Comparison of ENCODE assay signal across 17 cellular contexts in genomic region chr14:52342849-52343606, GRCh38. TPM values are rescaled to one million over a fixed set of nuclear protein-coding genes. Genes with fewer than 3 reads are reported as not detected.
A peak's percentile ranks its signal among the peaks of the same experiment; 100 is the strongest.
DNase-seq lines count a peak whose midpoint lies in the region; ATAC-seq and TF ChIP-seq lines count a peak whose summit lies in the region.
"Had no signal": no experiment of that assay in that cellular context is flagged by ENCODE, and none has a peak within 500 bp of the region (broad histone marks: within the 10 kb centered on the region; RNA-seq: fewer than 3 reads in every experiment).

No MANE protein-coding gene starts in this region.

- peaks cover 6 to 13% of the 10 kb centered on the region in 2 donors for H3K4me1 Mint-ChIP-seq in effector memory CD8-positive, alpha-beta T cell (ENCODE audit: low read depth in 2 of 2)

- peaks cover 0 to 10% (median 2%) of the 10 kb centered on the region in 3 donors for H3K4me1 ChIP-seq in gastroesophageal sphincter

- TF ChIP-seq POLR2A in gastroesophageal sphincter (IDR thresholded peaks at IDR 0.05), result no peak

- ATAC-seq in HG02642 (IDR thresholded peaks at IDR 0.05; ENCODE audit: poor library complexity, unreplicated experiment) (no peak), GM21723 (IDR thresholded peaks at IDR 0.05; ENCODE audit: unreplicated experiment) (no peak), gastroesophageal sphincter (no peak)
- no peak for ATAC-seq in effector memory CD8-positive, alpha-beta T cell (replicated peaks)
- ATAC-seq: activated CD4-positive, alpha-beta T cell treated with anti-CD3 and anti-CD28 coated beads for 36 hours; Panc1 had no signal

- H3K27me3 ChIP-seq in gastroesophageal sphincter, result no peaks in the 10 kb centered on the region
- H3K27me3 ChIP-seq: ovary had no signal

- in situ Hi-C loops in ACHN (cut with HindIII; ENCODE audit: low pct_ligation_motif_present, low pct_unique_long_range_greater_than_20kb, low sequenced_read_pairs), result no loop called here

- H3K27ac Mint-ChIP-seq in effector memory CD8-positive, alpha-beta T cell, result no peak overlapping the region
- H3K27ac Mint-ChIP-seq: activated CD4-positive, alpha-beta T cell treated with anti-CD3 and anti-CD28 coated beads for 36 hours; activated naive CD8-positive, alpha-beta T cell treated with anti-CD3 and anti-CD28 coated beads, Interleukin-2, amount 10 ng/mL, durations not matched to agents 7 days and 5 days had no signal

- no peaks in the 10 kb centered on the region for H3K27me3 Mint-ChIP-seq in effector memory CD8-positive, alpha-beta T cell
- H3K27me3 Mint-ChIP-seq: activated naive CD8-positive, alpha-beta T cell treated with anti-CD3 and anti-CD28 coated beads, Interleukin-2, amount 10 ng/mL, durations not matched to agents 7 days and 5 days had no signal

- H3K9me3 ChIP-seq in gastroesophageal sphincter, result no peaks in the 10 kb centered on the region
- H3K9me3 ChIP-seq: ovary had no signal

- DNase-seq in ACHN, result peak; percentile 12
- peak; percentile 88 for DNase-seq in HT1080 (ENCODE audit: low read depth)
- peak; percentile 67 for DNase-seq in amniotic epithelial cell (ENCODE audit: low read depth)
- DNase-seq in kidney glomerular epithelial cell (lab: John Stamatoyannopoulos, UW), result peak; percentile 50
- DNase-seq in effector memory CD8-positive, alpha-beta T cell, result no peak
- DNase-seq: activated CD4-positive, alpha-beta T cell treated with anti-CD3 and anti-CD28 coated beads for 36 hours; activated naive CD8-positive, alpha-beta T cell treated with anti-CD3 and anti-CD28 coated beads, Interleukin-2, amount 10 ng/mL, durations not matched to agents 7 days and 5 days; erythroblast; NCI-H1436; NCI-H510A; ovary; stimulated activated CD4-positive, alpha-beta T cell treated with anti-CD3 and anti-CD28 coated beads, Interleukin-15, amount 100 ng/mL, for 24 hours had no signal

- H3K4me3 Mint-ChIP-seq in effector memory CD8-positive, alpha-beta T cell, result no peak overlapping the region
- H3K4me3 Mint-ChIP-seq: activated CD4-positive, alpha-beta T cell treated with anti-CD3 and anti-CD28 coated beads for 36 hours; activated naive CD8-positive, alpha-beta T cell treated with anti-CD3 and anti-CD28 coated beads, Interleukin-2, amount 10 ng/mL, durations not matched to agents 7 days and 5 days had no signal

- no peaks in the 10 kb centered on the region for H3K9me3 Mint-ChIP-seq in effector memory CD8-positive, alpha-beta T cell

- H3K36me3 Mint-ChIP-seq in effector memory CD8-positive, alpha-beta T cell (ENCODE audit: insufficient read depth), result no peaks in the 10 kb centered on the region

- H3K4me3 ChIP-seq in gastroesophageal sphincter, result no peak overlapping the region
- H3K4me3 ChIP-seq: lung, ovary had no signal

- H3K36me3 ChIP-seq in gastroesophageal sphincter, result no peaks in the 10 kb centered on the region
- H3K36me3 ChIP-seq: ovary had no signal

- no peak for TF ChIP-seq EP300 in gastroesophageal sphincter (IDR thresholded peaks at IDR 0.05)

- no peak for TF ChIP-seq CTCF in gastroesophageal sphincter (IDR thresholded peaks at IDR 0.05)

- WGBS in gastroesophageal sphincter (ENCODE audit: low coverage in 1 of 2), 2 donors, result no CpG with 5 or more reads among the region's 1 CpG

- H3K27ac ChIP-seq in gastroesophageal sphincter, result no peak overlapping the region
- H3K27ac ChIP-seq: ovary had no signal

RNA-seq across cellular contexts. Expression of gene PTGER2, which starts 28.9 kb away (rescaled TPM):
- total RNA-seq in HT1080 (2014; rRNA removed; shearing (Covaris generic)), result not detected in 2 replicates
- not detected in 2 replicates for polyA plus RNA-seq in HT1080 (2015; cell fraction: cytosol; rRNA removed)
- not detected in 2 replicates for polyA plus RNA-seq in HT1080 (2015; cell fraction: nucleus; rRNA removed)
- 10 to 100 TPM in 2 of 4 donors, 1 to 10 TPM in 2; 4.8 to 24.2 (median 9.0) TPM for total RNA-seq in gastroesophageal sphincter

Comparison
In these comparisons a context has a peak if more than half of its experiments do, and no peak if none do; other contexts are left out.
1. DNase-seq: peak in ACHN (single experiment), HT1080 (single experiment), amniotic epithelial cell (single experiment) and kidney glomerular epithelial cell (single experiment); none in effector memory CD8-positive, alpha-beta T cell (0 of 3).